In the genomic region with DNA sequence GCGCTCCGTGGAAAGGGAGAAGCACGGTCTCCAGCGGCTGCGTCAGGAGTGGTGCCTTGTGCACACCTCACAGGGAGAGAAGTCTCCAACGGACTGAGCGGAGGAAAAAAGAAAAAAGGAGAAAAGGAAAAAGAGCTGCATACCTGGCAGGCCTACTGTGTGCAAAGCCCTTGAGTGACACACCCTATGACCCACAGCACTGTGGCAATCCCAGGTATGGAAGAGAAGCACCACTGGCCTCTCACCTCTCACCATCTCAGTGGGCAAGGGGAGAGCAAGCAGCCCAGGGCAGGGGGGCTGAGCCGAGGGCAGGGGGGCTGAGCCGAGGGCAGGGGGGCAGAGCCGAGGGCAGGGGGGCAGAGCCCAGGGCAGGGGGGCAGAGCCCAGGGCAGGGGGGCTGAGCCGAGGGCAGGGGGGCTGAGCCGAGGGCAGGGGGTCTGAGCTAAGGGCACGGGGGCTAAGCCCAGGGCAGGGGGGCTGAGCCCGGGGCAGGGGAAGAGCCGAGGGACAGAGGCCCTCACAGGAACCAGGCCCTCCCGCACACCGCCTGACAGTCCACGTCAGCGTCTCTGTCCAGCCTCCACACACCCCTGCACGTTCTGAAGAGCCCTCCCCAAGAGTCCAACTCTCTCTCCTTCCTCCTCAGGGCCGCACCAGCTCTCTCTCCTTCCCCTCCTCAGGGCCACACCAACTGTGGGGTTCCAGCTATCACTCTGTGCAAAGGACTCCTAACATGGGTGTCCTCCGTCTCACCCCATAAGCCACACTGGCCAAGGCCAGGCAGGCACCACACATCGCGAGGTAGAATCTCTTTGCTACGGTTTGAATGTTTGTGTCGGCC, we compare ENCODE assay signal across 8 cellular contexts.
DNase-seq lines count a peak whose midpoint lies in the region; ATAC-seq and TF ChIP-seq lines count a peak whose summit lies in the region.

No MANE protein-coding gene starts in this region.

- H3K9me2 ChIP-seq in PC-3 (replicated peaks; ENCODE audit: low read length), result no peaks in the 10 kb centered on the region

- no peak overlapping the region for H2AFZ ChIP-seq in PC-3 (ENCODE audit: low read length)

- no peaks in the 10 kb centered on the region for H4K20me1 ChIP-seq in PC-3 (ENCODE audit: low read length)

- ATAC-seq in CD4-positive, CD25-positive, alpha-beta regulatory T cell (ENCODE audit: low read depth in 2 of 2), result no peak
- ATAC-seq in PC-3 (no peak), HG03097 (IDR thresholded peaks at IDR 0.05; ENCODE audit: low FRiP score, unreplicated experiment) (no peak)

- intact Hi-C loops in PC-3 (cut with micrococcal nuclease), result loop anchor here (2.0 kb wide), 1 partner anchor 41 kb away; no protein-coding TSS in a partner anchor
- intact Hi-C loops in thyroid gland (cut with DNase I), result no loop called here

- peaks cover 0 to 1% (median 0%) of the 10 kb centered on the region in 7 donors for H3K9me3 Mint-ChIP-seq in CD4-positive, CD25-positive, alpha-beta regulatory T cell
- no peaks in the 10 kb centered on the region for H3K9me3 Mint-ChIP-seq in endothelial cell (ENCODE audit: unreplicated experiment)
- H3K9me3 Mint-ChIP-seq in neural crest cell, result no peaks in the 10 kb centered on the region

- DNase-seq in CD4-positive, CD25-positive, alpha-beta regulatory T cell, result no peak
- no peak for DNase-seq in PC-3
- DNase-seq in endothelial cell (ENCODE audit: low spot score), result no peak
- no peak for DNase-seq in neural crest cell (ENCODE audit: low read depth, low spot score)
- no peak for DNase-seq in Ammon's horn (ENCODE audit: low spot score)
- no peak for DNase-seq in thyroid gland
- DNase-seq in NCI-H187 treated with DMSO at 0.1 percent for 48 hours (lab: John Stamatoyannopoulos, UW), result no peak

- H3K9me3 ChIP-seq in CD4-positive, CD25-positive, alpha-beta regulatory T cell (ENCODE audit: control insufficient read depth in 2 of 2, low read length in 2 of 2), result no peaks in the 10 kb centered on the region
- no peaks in the 10 kb centered on the region for H3K9me3 ChIP-seq in PC-3 (ENCODE audit: low read length)
- H3K9me3 ChIP-seq in thyroid gland, result no peaks in the 10 kb centered on the region

- H3K4me3 ChIP-seq in CD4-positive, CD25-positive, alpha-beta regulatory T cell (ENCODE audit: low read depth, low read length), result peak overlapping the region; percentile 51
- H3K4me3 ChIP-seq in PC-3 (ENCODE audit: low read length) (no peak overlapping the region), thyroid gland (replicated peaks in 1 of 3) (no peak overlapping the region)

- TF ChIP-seq CTCF in PC-3 (conservative IDR thresholded peaks at IDR 0.05; ENCODE audit: low read depth, low read length) (no peak), endothelial cell (IDR thresholded peaks at IDR 0.05; ENCODE audit: unreplicated experiment) (no peak), neural crest cell (conservative IDR thresholded peaks at IDR 0.05) (no peak), thyroid gland (IDR thresholded peaks at IDR 0.05) (no peak)

- peak overlapping the region; percentile 88 to 90 (median 89) for H3K27ac Mint-ChIP-seq in CD4-positive, CD25-positive, alpha-beta regulatory T cell
- H3K27ac Mint-ChIP-seq in endothelial cell (ENCODE audit: unreplicated experiment) (peak overlapping the region; percentile 61), neural crest cell (ENCODE audit: unreplicated experiment) (peak overlapping the region; percentile 98)

- H3K79me2 ChIP-seq in PC-3 (ENCODE audit: low read length), result peaks cover 94% of the 10 kb centered on the region

- peaks cover 2% of the 10 kb centered on the region for H3K36me3 ChIP-seq in CD4-positive, CD25-positive, alpha-beta regulatory T cell (ENCODE audit: control insufficient read depth, insufficient read depth, low read length)
- H3K36me3 ChIP-seq in PC-3 (ENCODE audit: low read depth, low read length) (peaks cover 7% of the 10 kb centered on the region; the same call in 1 of the 2 replicates), thyroid gland (no peaks in the 10 kb centered on the region)

- peak overlapping the region; percentile 19 for H3K27ac ChIP-seq in CD4-positive, CD25-positive, alpha-beta regulatory T cell (ENCODE audit: insufficient read depth, low read length, poor library complexity, severe bottlenecking)
- H3K27ac ChIP-seq in PC-3 (ENCODE audit: low read length) (peak overlapping the region; percentile 100), thyroid gland (no peak overlapping the region)

- 0 out of 2 replicates have a peak overlapping the region, but pooled peaks have one; percentile 18 for H3K4me2 ChIP-seq in PC-3 (ENCODE audit: low read length)

- peaks cover 24 to 96% (median 64%) of the 10 kb centered on the region in 4 donors for H3K4me1 Mint-ChIP-seq in CD4-positive, CD25-positive, alpha-beta regulatory T cell
- H3K4me1 Mint-ChIP-seq in endothelial cell (ENCODE audit: unreplicated experiment) (peaks cover 83% of the 10 kb centered on the region), neural crest cell (peaks cover 89% of the 10 kb centered on the region)

- peaks cover 7% of the 10 kb centered on the region for H3F3A ChIP-seq in PC-3 (ENCODE audit: low read length, unreplicated experiment)

- H3K4me1 ChIP-seq in CD4-positive, CD25-positive, alpha-beta regulatory T cell (ENCODE audit: control insufficient read depth, insufficient read depth, low read length, poor library complexity, severe bottlenecking), result peaks cover 95% of the 10 kb centered on the region
- peaks cover 77% of the 10 kb centered on the region for H3K4me1 ChIP-seq in PC-3 (ENCODE audit: insufficient read depth, low read length)
- H3K4me1 ChIP-seq in thyroid gland, result peaks cover 44 to 75% of the 10 kb centered on the region in 2 donors

- no TSS peak for BruUV-seq in PC-3 (replicated peaks; lab: Mats Ljungman, UMichigan)

- POLR2A ChIA-PET in PC-3 (lab: Charles Lee; ENCODE audit: unreplicated experiment), result no interaction called here

- H3K4me3 Mint-ChIP-seq in CD4-positive, CD25-positive, alpha-beta regulatory T cell, result peak overlapping the region; percentile 78 to 91 (median 83)
- peak overlapping the region; percentile 84 for H3K4me3 Mint-ChIP-seq in endothelial cell (ENCODE audit: unreplicated experiment)
- peak overlapping the region; percentile 84 for H3K4me3 Mint-ChIP-seq in neural crest cell

- peaks cover 7% of the 10 kb centered on the region for H3K36me3 Mint-ChIP-seq in CD4-positive, CD25-positive, alpha-beta regulatory T cell
- H3K36me3 Mint-ChIP-seq in endothelial cell (ENCODE audit: low read depth, unreplicated experiment) (peaks cover 24% of the 10 kb centered on the region), neural crest cell (ENCODE audit: low read depth) (no peaks in the 10 kb centered on the region)

- H3K27me3 Mint-ChIP-seq in CD4-positive, CD25-positive, alpha-beta regulatory T cell, result no peaks in the 10 kb centered on the region
- peaks cover 42% of the 10 kb centered on the region for H3K27me3 Mint-ChIP-seq in endothelial cell (ENCODE audit: unreplicated experiment)
- H3K27me3 Mint-ChIP-seq in neural crest cell (ENCODE audit: low read depth), result peaks cover 3% of the 10 kb centered on the region

- no peaks in the 10 kb centered on the region for H3K27me3 ChIP-seq in CD4-positive, CD25-positive, alpha-beta regulatory T cell (ENCODE audit: control insufficient read depth, insufficient read depth, low read length)
- no peaks in the 10 kb centered on the region for H3K27me3 ChIP-seq in PC-3 (ENCODE audit: low read length)
- H3K27me3 ChIP-seq in thyroid gland, result no peaks in the 10 kb centered on the region

- peak overlapping the region; percentile 92 for H3K9ac ChIP-seq in PC-3 (ENCODE audit: low read length)

- CTCF ChIA-PET in PC-3 (lab: Charles Lee), result no interaction called here

- no peak for TF ChIP-seq POLR2A in thyroid gland (IDR thresholded peaks at IDR 0.05)

- 77 to 88% methylated on average over 20 to 21 of the region's 26 CpGs for WGBS in thyroid gland, 2 donors

Comparison
In these comparisons a context has a peak if more than half of its experiments do, and no peak if none do; other contexts are left out.
1. H3K27ac ChIP-seq: peak in CD4-positive, CD25-positive, alpha-beta regulatory T cell (single experiment) and PC-3 (single experiment); none in thyroid gland (0 of 3).
2. Peak in every context shown above with its lines, with median percentiles within 50 percentile points of each other: H3K27ac Mint-ChIP-seq and H3K4me3 Mint-ChIP-seq.